In genomic region chr6:135814043-135814442, GRCh38 we compare ENCODE assay signal across 28 cellular contexts.
"Had no signal": no experiment of that assay in that cellular context is flagged by ENCODE, and none has a peak within 500 bp of the region (broad histone marks: within the 10 kb centered on the region; RNA-seq: fewer than 3 reads in every experiment).

No MANE protein-coding gene starts in this region.

- DNase-seq: activated CD4-positive, alpha-beta T cell treated with anti-CD3 and anti-CD28 coated beads for 4 hours; activated CD4-positive, alpha-beta T cell treated with anti-CD3 and anti-CD28 coated beads, Interleukin-2, amount 50 U/mL, for 4 hours; activated effector memory CD4-positive, alpha-beta T cell treated with anti-CD3 and anti-CD28 coated beads, Interleukin-2, amount 50 U/mL, for 16 hours; activated naive CD4-positive, alpha-beta T cell treated with anti-CD3 and anti-CD28 coated beads for 36 hours; activated naive CD8-positive, alpha-beta T cell treated with anti-CD3 and anti-CD28 coated beads for 36 hours; activated T-cell treated with anti-CD3 and anti-CD28 coated beads for 4 hours; activated T-cell treated with anti-CD3 and anti-CD28 coated beads, Interleukin-2, amount 50 U/mL, for 72 hours; adrenal gland; aorta; esophagus squamous epithelium; foreskin melanocyte; heart right ventricle; islet precursor cell; naive thymus-derived CD4-positive, alpha-beta T cell; nucleus accumbens; right cardiac atrium; stimulated activated CD4-positive, alpha-beta T cell treated with anti-CD3 and anti-CD28 coated beads, Interleukin-2, amount 100 ng/mL, for 48 hours; stimulated activated naive CD4-positive, alpha-beta T cell treated with Interleukin-2 at 50 U/mL for 16 hours; T-helper 9 cell; transverse colon had no signal

- H3K36me3 Mint-ChIP-seq: activated naive CD8-positive, alpha-beta T cell treated with anti-CD3 and anti-CD28 coated beads for 36 hours; brain; mesothelial cell of epicardium had no signal

- H3K9me3 ChIP-seq: adrenal gland, transverse colon had no signal

- H3K27me3 Mint-ChIP-seq: activated naive CD8-positive, alpha-beta T cell treated with anti-CD3 and anti-CD28 coated beads for 36 hours had no signal

- H3K27ac Mint-ChIP-seq: activated naive CD4-positive, alpha-beta T cell treated with anti-CD3 and anti-CD28 coated beads for 36 hours; activated naive CD8-positive, alpha-beta T cell treated with anti-CD3 and anti-CD28 coated beads for 36 hours; activated T-cell treated with anti-CD3 and anti-CD28 coated beads, Interleukin-2, amount 50 U/mL, for 72 hours; brain; dendritic cell treated with granulocyte-macrophage colony-stimulating factor and Interleukin-4, amounts not matched to agents 40 ng/mL and 50 ng/mL, for 4 days; mesothelial cell of epicardium; naive thymus-derived CD4-positive, alpha-beta T cell; T-helper 1 cell treated with Interleukin-12 subunit alpha and Interleukin-12 subunit beta and Interleukin-4 antibody, amounts not matched to agents 30 μg/mL and 1 μg/mL, for 36 hours had no signal

- FAIRE-seq: TTC549 had no signal

- H3K27ac ChIP-seq: adrenal gland, esophagus squamous epithelium, heart right ventricle, parathyroid adenoma, transverse colon, VCaP had no signal

- ATAC-seq: activated T-cell treated with anti-CD3 and anti-CD28 coated beads, Interleukin-2, amount 50 U/mL, for 72 hours; heart right ventricle; naive thymus-derived CD4-positive, alpha-beta T cell; right cardiac atrium had no signal

- H3K9ac ChIP-seq: parathyroid adenoma had no signal

- H3K9me3 Mint-ChIP-seq: activated T-cell treated with anti-CD3 and anti-CD28 coated beads, Interleukin-2, amount 50 U/mL, for 72 hours had no signal

- H3K4me1 ChIP-seq: adrenal gland, esophagus squamous epithelium, parathyroid adenoma, transverse colon had no signal

- H3K4me1 Mint-ChIP-seq: activated naive CD8-positive, alpha-beta T cell treated with anti-CD3 and anti-CD28 coated beads for 36 hours; naive thymus-derived CD4-positive, alpha-beta T cell had no signal

- H3K4me3 Mint-ChIP-seq: activated naive CD4-positive, alpha-beta T cell treated with anti-CD3 and anti-CD28 coated beads for 36 hours; activated naive CD8-positive, alpha-beta T cell treated with anti-CD3 and anti-CD28 coated beads for 36 hours; activated T-cell treated with anti-CD3 and anti-CD28 coated beads, Interleukin-2, amount 50 U/mL, for 72 hours; brain; dendritic cell treated with granulocyte-macrophage colony-stimulating factor and Interleukin-4, amounts not matched to agents 40 ng/mL and 50 ng/mL, for 4 days; mesothelial cell of epicardium; naive thymus-derived CD4-positive, alpha-beta T cell; neural crest cell; T-helper 1 cell treated with Interleukin-12 subunit alpha and Interleukin-12 subunit beta and Interleukin-4 antibody, amounts not matched to agents 30 μg/mL and 1 μg/mL, for 36 hours had no signal

- H3K36me3 ChIP-seq: adrenal gland, esophagus squamous epithelium, heart right ventricle, transverse colon had no signal

- H3K27me3 ChIP-seq: adrenal gland, esophagus squamous epithelium, heart right ventricle, transverse colon had no signal

- H3K4me3 ChIP-seq: adrenal gland, esophagus squamous epithelium, heart right ventricle, transverse colon had no signal
